ENCODE assay signal across 1 cellular context in the genomic region with DNA sequence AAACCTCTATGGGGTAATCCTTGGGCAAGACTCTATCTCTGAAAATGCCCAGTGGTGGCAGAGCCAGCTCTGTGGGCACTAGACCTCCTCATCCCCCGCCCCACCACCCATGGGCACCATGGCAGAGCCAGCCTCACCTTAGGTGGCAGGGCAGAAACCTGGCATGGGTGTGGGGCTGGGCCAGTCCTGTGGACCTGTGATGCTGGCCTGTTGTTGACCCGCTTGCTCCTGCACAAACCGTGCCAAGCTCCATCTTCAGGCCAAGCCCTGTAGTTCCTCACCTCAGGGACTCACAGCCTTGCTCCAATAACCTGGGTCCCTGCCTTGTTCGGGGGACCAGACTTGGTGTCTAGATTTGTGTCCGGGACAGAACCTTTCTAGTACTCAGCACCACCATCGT.
A peak's percentile ranks its signal among the peaks of the same experiment; 100 is the strongest.
TF ChIP-seq lines count a peak whose summit lies in the region.

No MANE protein-coding gene starts in this region.

TF ChIP-seq in HepG2, 621 proteins besides CTCF, POLR2A, EP300 and RAD21:
- TF ChIP-seq ZNF317 (CRISPR knock-in tag; IDR thresholded peaks at IDR 0.05) = no peak
- peak; percentile 55 for TF ChIP-seq ZNF121 (CRISPR knock-in tag; IDR thresholded peaks at IDR 0.05)
